20 cellular contexts compared by ENCODE assay signal in genomic region chr2:201973316-201973715, GRCh38.
"Had no signal": no experiment of that assay in that cellular context is flagged by ENCODE, and none has a peak within 500 bp of the region (broad histone marks: within the 10 kb centered on the region; RNA-seq: fewer than 3 reads in every experiment).

No MANE protein-coding gene starts in this region.

- H3K27me3 ChIP-seq: foreskin keratinocyte, sigmoid colon, upper lobe of left lung had no signal

- DNase-seq: activated CD4-positive, alpha-beta T cell treated with anti-CD3 and anti-CD28 coated beads, Interleukin-2, amount 10 ng/mL, durations not matched to agents 24 days and 14 days; activated CD8-positive, alpha-beta T cell treated with anti-CD3 and anti-CD28 coated beads for 36 hours; activated naive CD4-positive, alpha-beta T cell; activated naive CD8-positive, alpha-beta T cell treated with anti-CD3 and anti-CD28 coated beads for 36 hours; activated T-cell treated with anti-CD3 and anti-CD28 coated beads, Interleukin-2, amount 50 U/mL, for 1 hour; amniotic stem cell; caudate nucleus; effector memory CD8-positive, alpha-beta T cell; foreskin keratinocyte; hypothalamus; immature natural killer cell; left ventricle myocardium superior; naive thymus-derived CD4-positive, alpha-beta T cell; spleen; stimulated activated CD4-positive, alpha-beta T cell treated with anti-CD3 and anti-CD28 coated beads, Interleukin-4, amount 100 ng/mL, for 4 hours; T1000; upper lobe of left lung had no signal

- H3K36me3 ChIP-seq: neutrophil, sigmoid colon, spleen, thoracic aorta, upper lobe of left lung had no signal

- H3K27ac ChIP-seq: foreskin keratinocyte, neutrophil, sigmoid colon, spleen, thoracic aorta, upper lobe of left lung had no signal

- H3K4me3 ChIP-seq: sigmoid colon, spleen, thoracic aorta, upper lobe of left lung had no signal

- H3K9me3 ChIP-seq: neutrophil, sigmoid colon, thoracic aorta, upper lobe of left lung had no signal

- H3K4me1 ChIP-seq: spleen, upper lobe of left lung had no signal
